25 cellular contexts compared by ENCODE assay signal in genomic region chr6:39706819-39707218, GRCh38. TPM values are rescaled to one million over a fixed set of nuclear protein-coding genes. Genes with fewer than 3 reads are reported as not detected.
"Had no signal": no experiment of that assay in that cellular context is flagged by ENCODE, and none has a peak within 500 bp of the region (broad histone marks: within the 10 kb centered on the region; RNA-seq: fewer than 3 reads in every experiment).

No MANE protein-coding gene starts in this region.

- H3K4me2 ChIP-seq: SK-N-SH had no signal

- H3K27ac Mint-ChIP-seq: activated B cell treated with CpG ODN at 0.5 μM for 24 hours; activated CD4-positive, alpha-beta T cell treated with anti-CD3 and anti-CD28 coated beads, Interleukin-2, amount 10 ng/mL, durations not matched to agents 24 days and 14 days; activated naive CD4-positive, alpha-beta T cell treated with anti-CD3 and anti-CD28 coated beads for 36 hours; activated naive CD8-positive, alpha-beta T cell; brain; T-helper 17 cell had no signal

- H3K36me3 Mint-ChIP-seq: activated naive CD8-positive, alpha-beta T cell; brain had no signal

- H3K4me3 Mint-ChIP-seq: activated B cell treated with CpG ODN at 0.5 μM for 24 hours; activated CD4-positive, alpha-beta T cell treated with anti-CD3 and anti-CD28 coated beads, Interleukin-2, amount 10 ng/mL, durations not matched to agents 24 days and 14 days; activated naive CD4-positive, alpha-beta T cell treated with anti-CD3 and anti-CD28 coated beads for 36 hours; activated naive CD8-positive, alpha-beta T cell; activated T-cell treated with anti-CD3 and anti-CD28 coated beads, Interleukin-2, amount 50 U/mL, for 4 hours; brain; T-helper 17 cell had no signal

- H3K9me3 ChIP-seq: SK-N-SH had no signal

- H3K9ac ChIP-seq: SK-N-SH had no signal

- FAIRE-seq: astrocyte, TTC549 had no signal

- H3K9me3 Mint-ChIP-seq: activated B cell treated with CpG ODN at 0.5 μM for 24 hours; activated CD4-positive, alpha-beta T cell treated with anti-CD3 and anti-CD28 coated beads, Interleukin-2, amount 10 ng/mL, durations not matched to agents 24 days and 14 days; activated naive CD4-positive, alpha-beta T cell treated with anti-CD3 and anti-CD28 coated beads for 36 hours; activated T-cell treated with anti-CD3 and anti-CD28 coated beads, Interleukin-2, amount 50 U/mL, for 4 hours; brain had no signal

- H3K4me1 Mint-ChIP-seq: activated B cell treated with CpG ODN at 0.5 μM for 24 hours; activated CD4-positive, alpha-beta T cell treated with anti-CD3 and anti-CD28 coated beads, Interleukin-2, amount 10 ng/mL, durations not matched to agents 24 days and 14 days; T-helper 17 cell had no signal

- ATAC-seq: activated T-cell treated with anti-CD3 and anti-CD28 coated beads, Interleukin-2, amount 50 U/mL, for 4 hours; T-helper 17 cell had no signal

- DNase-seq: activated B cell treated with CpG ODN at 0.5 μM for 24 hours; activated CD4-positive, alpha-beta T cell treated with anti-CD3 and anti-CD28 coated beads for 1 hour; activated CD4-positive, alpha-beta T cell treated with anti-CD3 and anti-CD28 coated beads, Interleukin-2, amount 10 ng/mL, durations not matched to agents 24 days and 14 days; activated CD4-positive, alpha-beta T cell treated with anti-CD3 and anti-CD28 coated beads, Interleukin-2, amount 50 U/mL, for 48 hours; activated gamma-delta T cell; activated naive CD4-positive, alpha-beta T cell treated with anti-CD3 and anti-CD28 coated beads for 36 hours; activated T-cell treated with anti-CD3 and anti-CD28 coated beads, Interleukin-2, amount 50 U/mL, for 4 hours; amygdala; Karpas-422; MM.1S; NCI-H1105; NCI-H1436; NCI-H1694 treated with DMSO at 0.1 percent for 48 hours; NCI-H2081; NCI-H446; NCI-H524; SIG-M5; SK-N-SH; T-helper 17 cell; T-helper 9 cell had no signal

RNA-seq across cellular contexts. Expression of gene KIF6, which starts 18.4 kb away (rescaled TPM):
- total RNA-seq: activated B cell treated with CpG ODN at 0.5 μM for 24 hours, OCI-LY7 had no signal
